ENCODE assay signal across 39 cellular contexts in the genomic region with DNA sequence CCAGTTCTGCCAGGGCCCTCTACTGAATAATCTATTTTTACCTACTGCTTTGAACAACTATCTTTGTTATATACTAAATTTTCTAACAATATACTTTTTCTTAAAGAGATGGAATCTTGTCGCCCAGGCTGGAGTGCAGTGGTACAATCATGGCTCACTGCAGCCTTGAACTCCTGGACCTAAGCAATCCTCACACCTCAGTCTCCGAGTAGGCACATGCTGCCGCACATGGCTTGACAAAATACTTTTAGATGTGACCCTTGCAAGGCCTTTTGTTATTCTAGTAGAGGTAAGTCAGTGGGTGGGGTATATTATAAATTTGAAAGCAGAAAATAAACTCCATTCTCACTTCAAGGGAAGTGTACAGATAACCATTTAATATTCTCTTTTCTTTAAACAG.
"Had no signal": no experiment of that assay in that cellular context is flagged by ENCODE, and none has a peak within 500 bp of the region (broad histone marks: within the 10 kb centered on the region; RNA-seq: fewer than 3 reads in every experiment).

No MANE protein-coding gene starts in this region.

- H3K4me3 ChIP-seq: adrenal gland, ascending aorta, body of pancreas, breast epithelium, cardiac muscle cell had no signal

- H3K4me1 ChIP-seq: adrenal gland, ascending aorta, breast epithelium had no signal

- ATAC-seq: activated naive CD4-positive, alpha-beta T cell treated with anti-CD3 and anti-CD28 coated beads, Interleukin-2, amount 50 U/mL, for 72 hours; activated naive CD8-positive, alpha-beta T cell treated with anti-CD3 and anti-CD28 coated beads, Interleukin-2, amount 50 U/mL, for 24 hours; activated T-cell treated with anti-CD3 and anti-CD28 coated beads, Interleukin-2, amount 50 U/mL, for 4 hours; activated T-cell treated with anti-CD3 and anti-CD28 coated beads, Interleukin-2, amount 50 U/mL, for 72 hours; activated T-helper 17 cell treated with anti-CD3 and anti-CD28 coated beads, Interleukin-2, amount 50 U/mL, for 72 hours; body of pancreas had no signal

- H3K36me3 ChIP-seq: adrenal gland, ascending aorta, brain microvascular endothelial cell, breast epithelium, cardiac muscle cell had no signal

- H3K27me3 ChIP-seq: adrenal gland, ascending aorta, body of pancreas, brain microvascular endothelial cell, breast epithelium, cardiac muscle cell had no signal

- H3K27ac Mint-ChIP-seq: activated naive CD4-positive, alpha-beta T cell treated with anti-CD3 and anti-CD28 coated beads for 36 hours; activated naive CD4-positive, alpha-beta T cell treated with anti-CD3 and anti-CD28 coated beads, Interleukin-2, amount 10 ng/mL, durations not matched to agents 7 days and 5 days; activated naive CD4-positive, alpha-beta T cell treated with anti-CD3 and anti-CD28 coated beads, Interleukin-2, amount 50 U/mL, for 24 hours; activated naive CD4-positive, alpha-beta T cell treated with anti-CD3 and anti-CD28 coated beads, Interleukin-2, amount 50 U/mL, for 72 hours; activated naive CD8-positive, alpha-beta T cell; activated naive CD8-positive, alpha-beta T cell treated with anti-CD3 and anti-CD28 coated beads for 36 hours; activated naive CD8-positive, alpha-beta T cell treated with anti-CD3 and anti-CD28 coated beads, Interleukin-2, amount 10 ng/mL, durations not matched to agents 7 days and 5 days; activated naive CD8-positive, alpha-beta T cell treated with anti-CD3 and anti-CD28 coated beads, Interleukin-2, amount 50 U/mL, for 24 hours; activated T-cell treated with anti-CD3 and anti-CD28 coated beads, Interleukin-2, amount 50 U/mL, for 24 hours; activated T-cell treated with anti-CD3 and anti-CD28 coated beads, Interleukin-2, amount 50 U/mL, for 72 hours; activated T-helper 1 cell treated with anti-CD3 and anti-CD28 coated beads, Interleukin-12 subunit alpha, Interleukin-12 subunit beta, Interleukin-2, Interleukin-4 antibody, amounts not matched to agents 30 ng/mL and 10 ng/mL and 1 ng/mL, durations not matched to agents 14 hours and 24 hours and 36 hours; activated T-helper 17 cell treated with anti-CD3 and anti-CD28 coated beads, Interleukin-2, amount 50 U/mL, for 72 hours; activated T-helper 2 cell treated with anti-CD3 and anti-CD28 coated beads, Interferon-gamma antibody, Interleukin-2, Interleukin-4, amounts not matched to agents 10 μg/mL and 5 μg/mL and 100 μg/mL, durations not matched to agents 14 hours and 24 hours and 36 hours; brain had no signal

- H3K36me3 Mint-ChIP-seq: activated naive CD4-positive, alpha-beta T cell treated with anti-CD3 and anti-CD28 coated beads, Interleukin-2, amount 10 ng/mL, durations not matched to agents 7 days and 5 days; activated naive CD4-positive, alpha-beta T cell treated with anti-CD3 and anti-CD28 coated beads, Interleukin-2, amount 50 U/mL, for 24 hours had no signal

- DNase-seq: activated effector memory CD4-positive, alpha-beta T cell treated with anti-CD3 and anti-CD28 coated beads, Interleukin-2, amount 50 U/mL, for 16 hours; activated effector memory CD4-positive, alpha-beta T cell treated with Interleukin-2 at 50 U/mL for 16 hours; activated gamma-delta T cell; activated gamma-delta T cell treated with Interleukin-2 at 50 U/mL for 16 hours; activated naive CD4-positive, alpha-beta T cell; activated naive CD4-positive, alpha-beta T cell treated with anti-CD3 and anti-CD28 coated beads for 36 hours; activated naive CD4-positive, alpha-beta T cell treated with anti-CD3 and anti-CD28 coated beads, Interleukin-2, amount 10 ng/mL, durations not matched to agents 7 days and 5 days; activated naive CD4-positive, alpha-beta T cell treated with anti-CD3 and anti-CD28 coated beads, Interleukin-2, amount 50 U/mL, for 16 hours; activated naive CD4-positive, alpha-beta T cell treated with Interleukin-2 at 50 U/mL for 16 hours; activated naive CD8-positive, alpha-beta T cell treated with anti-CD3 and anti-CD28 coated beads for 36 hours; activated naive CD8-positive, alpha-beta T cell treated with anti-CD3 and anti-CD28 coated beads, Interleukin-2, amount 10 ng/mL, durations not matched to agents 7 days and 5 days; activated naive CD8-positive, alpha-beta T cell treated with anti-CD3 and anti-CD28 coated beads, Interleukin-2, amount 50 U/mL, for 24 hours; activated T-cell treated with anti-CD3 and anti-CD28 coated beads, Interleukin-2, amount 50 U/mL, for 1 hour; activated T-cell treated with anti-CD3 and anti-CD28 coated beads, Interleukin-2, amount 50 U/mL, for 24 hours; activated T-cell treated with anti-CD3 and anti-CD28 coated beads, Interleukin-2, amount 50 U/mL, for 4 hours; activated T-cell treated with anti-CD3 and anti-CD28 coated beads, Interleukin-2, amount 50 U/mL, for 48 hours; activated T-cell treated with anti-CD3 and anti-CD28 coated beads, Interleukin-2, amount 50 U/mL, for 72 hours; adrenal gland; amniotic stem cell; amygdala; anterior cingulate cortex; body of pancreas; brain microvascular endothelial cell; caudate nucleus; central memory CD4-positive, alpha-beta T cell; cerebellar nuclear complex had no signal

- H3K27ac ChIP-seq: adrenal gland, ascending aorta, body of pancreas, brain microvascular endothelial cell, breast epithelium, cardiac muscle cell had no signal

- H3K4me1 Mint-ChIP-seq: activated naive CD4-positive, alpha-beta T cell treated with anti-CD3 and anti-CD28 coated beads, Interleukin-2, amount 10 ng/mL, durations not matched to agents 7 days and 5 days; activated naive CD4-positive, alpha-beta T cell treated with anti-CD3 and anti-CD28 coated beads, Interleukin-2, amount 50 U/mL, for 24 hours; activated naive CD8-positive, alpha-beta T cell treated with anti-CD3 and anti-CD28 coated beads for 36 hours; activated naive CD8-positive, alpha-beta T cell treated with anti-CD3 and anti-CD28 coated beads, Interleukin-2, amount 10 ng/mL, durations not matched to agents 7 days and 5 days; activated naive CD8-positive, alpha-beta T cell treated with anti-CD3 and anti-CD28 coated beads, Interleukin-2, amount 50 U/mL, for 24 hours; activated T-helper 17 cell treated with anti-CD3 and anti-CD28 coated beads, Interleukin-2, amount 50 U/mL, for 72 hours; central memory CD8-positive, alpha-beta T cell had no signal

- H3K9me3 ChIP-seq: adrenal gland, ascending aorta, body of pancreas, breast epithelium had no signal

- H3K9me3 Mint-ChIP-seq: activated naive CD4-positive, alpha-beta T cell treated with anti-CD3 and anti-CD28 coated beads for 36 hours; activated naive CD4-positive, alpha-beta T cell treated with anti-CD3 and anti-CD28 coated beads, Interleukin-2, amount 10 ng/mL, durations not matched to agents 7 days and 5 days; activated naive CD4-positive, alpha-beta T cell treated with anti-CD3 and anti-CD28 coated beads, Interleukin-2, amount 50 U/mL, for 24 hours; activated naive CD4-positive, alpha-beta T cell treated with anti-CD3 and anti-CD28 coated beads, Interleukin-2, amount 50 U/mL, for 72 hours; activated naive CD8-positive, alpha-beta T cell treated with anti-CD3 and anti-CD28 coated beads for 36 hours; activated naive CD8-positive, alpha-beta T cell treated with anti-CD3 and anti-CD28 coated beads, Interleukin-2, amount 50 U/mL, for 24 hours; activated T-cell treated with anti-CD3 and anti-CD28 coated beads, Interleukin-2, amount 50 U/mL, for 24 hours; activated T-cell treated with anti-CD3 and anti-CD28 coated beads, Interleukin-2, amount 50 U/mL, for 4 hours; activated T-helper 1 cell treated with anti-CD3 and anti-CD28 coated beads, Interleukin-12 subunit alpha, Interleukin-12 subunit beta, Interleukin-2, Interleukin-4 antibody, amounts not matched to agents 30 ng/mL and 10 ng/mL and 1 ng/mL, durations not matched to agents 14 hours and 24 hours and 36 hours; activated T-helper 17 cell treated with anti-CD3 and anti-CD28 coated beads, Interleukin-2, amount 50 U/mL, for 72 hours; activated T-helper 2 cell treated with anti-CD3 and anti-CD28 coated beads, Interferon-gamma antibody, Interleukin-2, Interleukin-4, amounts not matched to agents 10 μg/mL and 5 μg/mL and 100 μg/mL, durations not matched to agents 14 hours and 24 hours and 36 hours; central memory CD8-positive, alpha-beta T cell had no signal

- FAIRE-seq: astrocyte, bronchial epithelial cell had no signal

- H3K4me3 Mint-ChIP-seq: activated naive CD4-positive, alpha-beta T cell treated with anti-CD3 and anti-CD28 coated beads for 36 hours; activated naive CD4-positive, alpha-beta T cell treated with anti-CD3 and anti-CD28 coated beads, Interleukin-2, amount 10 ng/mL, durations not matched to agents 7 days and 5 days; activated naive CD4-positive, alpha-beta T cell treated with anti-CD3 and anti-CD28 coated beads, Interleukin-2, amount 50 U/mL, for 24 hours; activated naive CD8-positive, alpha-beta T cell; activated naive CD8-positive, alpha-beta T cell treated with anti-CD3 and anti-CD28 coated beads for 36 hours; activated naive CD8-positive, alpha-beta T cell treated with anti-CD3 and anti-CD28 coated beads, Interleukin-2, amount 10 ng/mL, durations not matched to agents 7 days and 5 days; activated naive CD8-positive, alpha-beta T cell treated with anti-CD3 and anti-CD28 coated beads, Interleukin-2, amount 50 U/mL, for 24 hours; activated T-cell treated with anti-CD3 and anti-CD28 coated beads, Interleukin-2, amount 50 U/mL, for 24 hours; activated T-cell treated with anti-CD3 and anti-CD28 coated beads, Interleukin-2, amount 50 U/mL, for 4 hours; activated T-cell treated with anti-CD3 and anti-CD28 coated beads, Interleukin-2, amount 50 U/mL, for 72 hours; activated T-helper 1 cell treated with anti-CD3 and anti-CD28 coated beads, Interleukin-12 subunit alpha, Interleukin-12 subunit beta, Interleukin-2, Interleukin-4 antibody, amounts not matched to agents 30 ng/mL and 10 ng/mL and 1 ng/mL, durations not matched to agents 14 hours and 24 hours and 36 hours; activated T-helper 17 cell treated with anti-CD3 and anti-CD28 coated beads, Interleukin-2, amount 50 U/mL, for 72 hours; brain; central memory CD8-positive, alpha-beta T cell had no signal
